5 cellular contexts compared by ENCODE assay signal in the genomic region with DNA sequence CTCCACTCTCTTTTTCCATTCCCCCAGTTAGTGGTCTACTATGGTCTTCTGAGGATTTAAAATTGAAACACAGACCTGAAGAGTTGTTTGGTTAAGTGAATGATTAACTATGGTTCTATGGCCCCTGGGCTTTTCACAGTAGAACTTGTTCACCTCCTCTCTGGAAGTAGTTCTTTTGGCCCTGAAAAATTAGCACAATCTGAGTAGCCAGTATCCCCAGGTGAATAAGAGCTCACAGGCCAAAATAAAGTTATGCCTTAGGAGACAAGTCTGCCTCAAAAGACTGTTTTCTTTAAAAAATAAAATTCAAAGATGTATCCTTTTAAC.
DNase-seq lines count a peak whose midpoint lies in the region; ATAC-seq, FAIRE-seq and TF ChIP-seq lines count a peak whose summit lies in the region.
"Not testable (repeated sequence)": the region's sequence is repeated elsewhere in the genome, so short reads cannot be mapped to it uniquely, and the experiment has no call there.

No MANE protein-coding gene starts in this region.

- DNase-seq in A549 (ENCODE audit: low read depth in 1 of 2, low spot score in 1 of 2); left lobe of liver (ENCODE audit: low spot score); HepG2 (ENCODE audit: low spot score): not testable (repeated sequence)

- TF ChIP-seq POLR2A in A549 (IDR thresholded peaks at IDR 0.05; ENCODE audit: low read length); HepG2 (IDR thresholded peaks at IDR 0.05; ENCODE audit: insufficient read depth in 1 of 2, low read depth in 2 of 2, low read length in 2 of 2): not testable (repeated sequence)

- H4K20me1 ChIP-seq in HepG2 (ENCODE audit: insufficient read depth, low read length): not testable (repeated sequence)

- POLR2A ChIA-PET in A549 (lab: Yijun Ruan, JAX); HepG2 (lab: Yijun Ruan, JAX): not testable (repeated sequence)

- H3K9ac ChIP-seq in HepG2 (ENCODE audit: insufficient read depth, low read depth, low read length): not testable (repeated sequence)

- FAIRE-seq in A549 (lab: Jason Lieb, UNC) (peak; percentile 68), HepG2 (lab: Jason Lieb, UNC) (peak; percentile 50)

- intact Hi-C loops in HepG2 (cut with micrococcal nuclease; ENCODE audit: unreplicated experiment): not testable (repeated sequence)

- H3K27ac ChIP-seq in 22Rv1: peak overlapping the region; percentile 74
- H3K27ac ChIP-seq in A549; HepG2 (ENCODE audit: extremely low read length, insufficient read depth, low read length): not testable (repeated sequence)
- peak overlapping the region; percentile 32 for H3K27ac ChIP-seq in VCaP

- TF ChIP-seq CTCF in 22Rv1 (IDR thresholded peaks at IDR 0.05); A549 (IDR thresholded peaks at IDR 0.05); VCaP (conservative IDR thresholded peaks at IDR 0.05); HepG2 (CRISPR knock-in tag; IDR thresholded peaks at IDR 0.05): not testable (repeated sequence)

- H3K4me1 ChIP-seq in A549; HepG2 (ENCODE audit: insufficient read depth, low read length): not testable (repeated sequence)

- H3K4me2 ChIP-seq in A549; HepG2 (ENCODE audit: low read depth, low read length): not testable (repeated sequence)

- not testable (repeated sequence) for H3K4me3 ChIP-seq in A549; HepG2 (replicated peaks in 1 of 3; ENCODE audit: insufficient read depth in 1 of 3, low read depth in 2 of 3, low read length in 3 of 3)

- not testable (repeated sequence) for TF ChIP-seq EP300 in A549 (IDR thresholded peaks at IDR 0.05); HepG2 (IDR thresholded peaks at IDR 0.05; ENCODE audit: low read depth in 2 of 2, low read length in 2 of 2); HepG2 (CRISPR knock-in tag; IDR thresholded peaks at IDR 0.05; ENCODE audit: borderline replicate concordance)

- H3K9me3 ChIP-seq in A549; HepG2 (ENCODE audit: low read length): not testable (repeated sequence)

- in situ Hi-C loops in HepG2 (cut with HindIII; ENCODE audit: extremely low pct_ligation_motif_present, low pct_unique_long_range_greater_than_20kb): not testable (repeated sequence)

- not testable (repeated sequence) for ATAC-seq in A549, HepG2
- peak; percentile 93 for ATAC-seq in left lobe of liver

- not testable (repeated sequence) for H3K79me2 ChIP-seq in HepG2 (ENCODE audit: insufficient read depth, low read length)

- not testable (repeated sequence) for H2AFZ ChIP-seq in HepG2 (ENCODE audit: low read length)

- not testable (repeated sequence) for H3K27me3 ChIP-seq in HepG2 (ENCODE audit: control insufficient read depth in 1 of 2, insufficient read depth in 2 of 2, low read length in 2 of 2)

- TF ChIP-seq RAD21 in A549 (conservative IDR thresholded peaks at IDR 0.05 in 1 of 2, IDR thresholded peaks at IDR 0.05 in 1 of 2); HepG2 (CRISPR knock-in tag; IDR thresholded peaks at IDR 0.05): not testable (repeated sequence)

- CTCF ChIA-PET in A549 (lab: Yijun Ruan, JAX); HepG2 (lab: Yijun Ruan, JAX; ENCODE audit: low intra/inter-chr PET ratio, low total read pairs): not testable (repeated sequence)

- H3K36me3 ChIP-seq in HepG2 (replicated peaks in 1 of 2; ENCODE audit: control insufficient read depth in 1 of 2, insufficient read depth in 2 of 2, low read length in 2 of 2): not testable (repeated sequence)

- not testable (repeated sequence) for BruUV-seq in HepG2 (replicated peaks; lab: Mats Ljungman, UMichigan)
